In genomic region chr3:141147657-141148056, GRCh38 we compare ENCODE assay signal across 2 cellular contexts.
TF ChIP-seq lines count a peak whose summit lies in the region.

No MANE protein-coding gene starts in this region.

TF ChIP-seq in A549, 52 proteins besides CTCF, POLR2A, EP300 and RAD21 (continued from another document):
- TF ChIP-seq BCL3 (IDR thresholded peaks at IDR 0.05): no peak
- no peak for TF ChIP-seq NR3C1 (IDR thresholded peaks at IDR 0.05)

TF ChIP-seq in GM23338, 12 proteins besides CTCF, POLR2A, EP300 and RAD21 (continued from another document):
- TF ChIP-seq REST (IDR thresholded peaks at IDR 0.05; ENCODE audit: unreplicated experiment) (no peak), ZNF331 (CRISPR knock-in tag; IDR thresholded peaks at IDR 0.05; ENCODE audit: low read depth) (no peak)
